Comparison of ENCODE assay signal across 1 cellular context in genomic region chr4:40687676-40688389, GRCh38.
TF ChIP-seq lines count a peak whose summit lies in the region.

No MANE protein-coding gene starts in this region.

TF ChIP-seq in HepG2, 621 proteins besides CTCF, POLR2A, EP300 and RAD21:
- TF ChIP-seq ZFP91 (CRISPR knock-in tag; IDR thresholded peaks at IDR 0.05; ENCODE audit: borderline replicate concordance) (no peak), ZNF891 (CRISPR knock-in tag; IDR thresholded peaks at IDR 0.05) (no peak), KLF13 (CRISPR knock-in tag; IDR thresholded peaks at IDR 0.05) (no peak), RXRB (CRISPR knock-in tag; IDR thresholded peaks at IDR 0.05; ENCODE audit: borderline replicate concordance) (peak; percentile 55), ZSCAN21 (CRISPR knock-in tag; IDR thresholded peaks at IDR 0.05; ENCODE audit: borderline replicate concordance) (no peak)
- TF ChIP-seq, protein P1, sequence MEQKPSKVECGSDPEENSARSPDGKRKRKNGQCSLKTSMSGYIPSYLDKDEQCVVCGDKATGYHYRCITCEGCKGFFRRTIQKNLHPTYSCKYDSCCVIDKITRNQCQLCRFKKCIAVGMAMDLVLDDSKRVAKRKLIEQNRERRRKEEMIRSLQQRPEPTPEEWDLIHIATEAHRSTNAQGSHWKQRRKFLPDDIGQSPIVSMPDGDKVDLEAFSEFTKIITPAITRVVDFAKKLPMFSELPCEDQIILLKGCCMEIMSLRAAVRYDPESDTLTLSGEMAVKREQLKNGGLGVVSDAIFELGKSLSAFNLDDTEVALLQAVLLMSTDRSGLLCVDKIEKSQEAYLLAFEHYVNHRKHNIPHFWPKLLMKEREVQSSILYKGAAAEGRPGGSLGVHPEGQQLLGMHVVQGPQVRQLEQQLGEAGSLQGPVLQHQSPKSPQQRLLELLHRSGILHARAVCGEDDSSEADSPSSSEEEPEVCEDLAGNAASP (CRISPR knock-in tag; IDR thresholded peaks at IDR 0.05; ENCODE audit: borderline replicate concordance) = peak; percentile 69; the same call in 1 of the 2 replicates
